Comparison of ENCODE assay signal across 8 cellular contexts in the genomic region with DNA sequence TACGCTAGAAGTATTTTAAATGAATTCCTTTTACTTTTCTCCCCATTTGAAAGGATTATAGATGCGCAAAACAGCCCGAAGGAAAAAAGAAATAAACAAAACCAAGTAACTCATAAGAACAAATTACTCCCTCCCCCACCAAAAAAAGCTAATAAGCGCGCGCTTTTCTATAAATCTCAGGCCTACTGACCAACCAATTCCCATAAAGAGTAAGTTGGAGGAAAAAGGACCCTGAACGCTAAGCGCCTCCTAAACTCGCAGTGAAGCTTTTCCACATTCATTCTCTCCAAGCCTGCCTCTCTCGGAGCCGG. TPM values are rescaled to one million over a fixed set of nuclear protein-coding genes. Genes with fewer than 3 reads are reported as not detected.
A peak's percentile ranks its signal among the peaks of the same experiment; 100 is the strongest.
DNase-seq lines count a peak whose midpoint lies in the region; ATAC-seq and TF ChIP-seq lines count a peak whose summit lies in the region.

No MANE protein-coding gene starts in this region.

- peak overlapping the region; percentile 76; the same call in 1 of the 2 replicates for H4K5ac ChIP-seq in IMR-90 (ENCODE audit: low read depth, low read length)

- H3K4me3 ChIP-seq in BLaER1 (peak overlapping the region; percentile 98), IMR-90 (ENCODE audit: insufficient read depth, low read depth, low read length) (peak overlapping the region; percentile 77)
- H3K4me3 ChIP-seq in naive thymus-derived CD4-positive, alpha-beta T cell (ENCODE audit: low read length), result peak overlapping the region; percentile 97

- H3K18ac ChIP-seq in IMR-90 (ENCODE audit: low read depth, low read length), result no peak overlapping the region

- peak overlapping the region; percentile 88 for H4K91ac ChIP-seq in IMR-90 (ENCODE audit: insufficient read depth, low read depth, low read length)

- H3K4ac ChIP-seq in IMR-90 (ENCODE audit: low read depth, low read length), result peak overlapping the region; percentile 81

- peak overlapping the region; percentile 98 for H2AFZ ChIP-seq in IMR-90 (replicated peaks; ENCODE audit: low read length, poor library complexity)

- H3K23ac ChIP-seq in IMR-90 (ENCODE audit: low read depth, low read length), result peak overlapping the region; percentile 63; the same call in 1 of the 2 replicates

- H2BK20ac ChIP-seq in IMR-90 (ENCODE audit: low read depth, low read length), result no peak overlapping the region

- H2AK9ac ChIP-seq in IMR-90 (replicated peaks; ENCODE audit: low read depth, low read length, poor library complexity), result peak overlapping the region; percentile 86

- in situ Hi-C loops in IMR-90 (cut with MboI; ENCODE audit: low sequenced_read_pairs), result no loop called here

- POLR2A ChIA-PET in IMR-90 (lab: Charles Lee; ENCODE audit: unreplicated experiment), result no interaction called here
- POLR2A ChIA-PET in naive thymus-derived CD4-positive, alpha-beta T cell (lab: Charles Lee), result interaction anchor here (0.6 kb wide), 1 partner anchor 189 kb away, joined by 3 read pairs; no protein-coding TSS in a partner anchor

- H3K14ac ChIP-seq in IMR-90 (replicated peaks; ENCODE audit: low read depth, low read length), result peak overlapping the region; percentile 78; the same call in 1 of the 2 replicates

- no peak for TF ChIP-seq CTCF in IMR-90 (conservative IDR thresholded peaks at IDR 0.05; ENCODE audit: low read depth, low read length)

- H3K36me3 ChIP-seq in BLaER1 (no peaks in the 10 kb centered on the region), IMR-90 (ENCODE audit: control insufficient read depth, insufficient read depth, low read length) (no peaks in the 10 kb centered on the region)
- H3K36me3 ChIP-seq in naive thymus-derived CD4-positive, alpha-beta T cell (ENCODE audit: control insufficient read depth in 2 of 3, insufficient read depth in 3 of 3, low read length in 3 of 3), result peaks cover 0 to 5% (median 0%) of the 10 kb centered on the region in 3 experiments

- H3K4me1 Mint-ChIP-seq in naive thymus-derived CD4-positive, alpha-beta T cell, result peaks cover 16 to 53% (median 47%) of the 10 kb centered on the region in 7 donors

- H4K20me1 ChIP-seq in BLaER1, result peaks cover 12% of the 10 kb centered on the region
- H4K20me1 ChIP-seq in IMR-90 (ENCODE audit: insufficient read depth, low read length), result peaks cover 4% of the 10 kb centered on the region; the same call in 1 of the 2 replicates

- peak overlapping the region; percentile 91 for H3K9ac ChIP-seq in BLaER1
- H3K9ac ChIP-seq in IMR-90 (ENCODE audit: low read depth, low read length), result peak overlapping the region; percentile 93

- DNase-seq in IMR-90 (peak; percentile 10), NCI-H526 (lab: John Stamatoyannopoulos, UW) (no peak), COR-L47 (lab: John Stamatoyannopoulos, UW) (no peak)
- DNase-seq in naive thymus-derived CD4-positive, alpha-beta T cell, result no peak
- DNase-seq in effector CD8-positive, alpha-beta T cell (lab: John Stamatoyannopoulos, UW), result no peak
- no peak for DNase-seq in activated CD4-positive, alpha-beta T cell treated with anti-CD3 and anti-CD28 coated beads for 1 hour

- no peaks in the 10 kb centered on the region for H3K9me3 ChIP-seq in BLaER1
- H3K9me3 ChIP-seq in IMR-90 (ENCODE audit: control insufficient read depth, insufficient read depth, low read length), result no peaks in the 10 kb centered on the region
- H3K9me3 ChIP-seq in naive thymus-derived CD4-positive, alpha-beta T cell (ENCODE audit: control insufficient read depth in 2 of 3, low read length in 3 of 3), result no peaks in the 10 kb centered on the region

- no peak for ATAC-seq in IMR-90 (ENCODE audit: low read depth)
- no peak for ATAC-seq in naive thymus-derived CD4-positive, alpha-beta T cell

- H3K27ac ChIP-seq in BLaER1, result peak overlapping the region; percentile 80
- H3K27ac ChIP-seq in IMR-90 (ENCODE audit: insufficient read depth, low read length), result peak overlapping the region; percentile 84
- H3K27ac ChIP-seq in cingulate gyrus (ENCODE audit: low read depth, low read length), result peak overlapping the region; percentile 83
- peak overlapping the region; percentile 81 for H3K27ac ChIP-seq in naive thymus-derived CD4-positive, alpha-beta T cell (ENCODE audit: low read depth, low read length)

- intact Hi-C loops in IMR-90 (cut with micrococcal nuclease), result loop anchor here (1.0 kb wide), 2 partner anchors 54 to 250 kb away; no protein-coding TSS in a partner anchor
- intact Hi-C loops in naive thymus-derived CD4-positive, alpha-beta T cell (cut with micrococcal nuclease), result loop anchor here (1.0 to 10.0 kb wide), 9 partner anchors 55 to 1855 kb away; partner anchors contain the start of genes BRMS1L (in 2 of the 2), INSM2 (in 1 of the 2), NFKBIA (in 1 of the 2) and PRORP (in 1 of the 2)

- no peak for TF ChIP-seq RAD21 in IMR-90 (IDR thresholded peaks at IDR 0.05; ENCODE audit: low read length)

- H2BK120ac ChIP-seq in IMR-90 (ENCODE audit: low read depth, low read length), result peak overlapping the region; percentile 63; the same call in 1 of the 2 replicates

- peak overlapping the region; percentile 90 to 97 (median 95) for H3K27ac Mint-ChIP-seq in naive thymus-derived CD4-positive, alpha-beta T cell

- peak overlapping the region; percentile 71 for H2BK5ac ChIP-seq in IMR-90 (ENCODE audit: low read depth, low read length, poor library complexity, severe bottlenecking)

- H3K4me3 Mint-ChIP-seq in naive thymus-derived CD4-positive, alpha-beta T cell, result peak overlapping the region; percentile 88 to 99 (median 98)

- H3K9me3 Mint-ChIP-seq in naive thymus-derived CD4-positive, alpha-beta T cell, result peaks cover 0 to 4% (median 0%) of the 10 kb centered on the region in 11 donors

- H3K4me2 ChIP-seq in BLaER1, result peak overlapping the region; percentile 84
- peak overlapping the region; percentile 22 for H3K4me2 ChIP-seq in IMR-90 (ENCODE audit: low read depth, low read length)

- CTCF ChIA-PET in IMR-90 (lab: Yijun Ruan, JAX), result no interaction called here
- CTCF ChIA-PET in naive thymus-derived CD4-positive, alpha-beta T cell (lab: Charles Lee), result no interaction called here

- H3K4me1 ChIP-seq in BLaER1 (peaks cover 13% of the 10 kb centered on the region), IMR-90 (ENCODE audit: control insufficient read depth, insufficient read depth, low read length) (no peaks in the 10 kb centered on the region)
- peaks cover 4 to 12% of the 10 kb centered on the region in 2 donors for H3K4me1 ChIP-seq in naive thymus-derived CD4-positive, alpha-beta T cell (ENCODE audit: control insufficient read depth in 2 of 2, insufficient read depth in 2 of 2, low read length in 2 of 2)

- no peak overlapping the region for H2AK5ac ChIP-seq in IMR-90 (ENCODE audit: low read depth, low read length)

- TF ChIP-seq POLR2A in IMR-90 (IDR thresholded peaks at IDR 0.05; ENCODE audit: low read depth, low read length), result no peak

- peak overlapping the region; percentile 92 to 96 for H4K8ac ChIP-seq in IMR-90 (ENCODE audit: low read depth in 2 of 2, low read length in 2 of 2)

- H3K27me3 Mint-ChIP-seq in naive thymus-derived CD4-positive, alpha-beta T cell, result peaks cover 1 to 24% (median 5%) of the 10 kb centered on the region in 5 donors

- H3K56ac ChIP-seq in IMR-90 (ENCODE audit: extremely low read depth, insufficient read depth, low read length), result peak overlapping the region; percentile 89; the same call in 1 of the 2 replicates

- dilution Hi-C loops in IMR-90 (cut with HindIII; ENCODE audit: low sequenced_read_pairs, unreplicated experiment), result no loop called here

- H3K27me3 ChIP-seq in BLaER1 (no peaks in the 10 kb centered on the region), IMR-90 (ENCODE audit: control insufficient read depth, insufficient read depth, low read length) (no peaks in the 10 kb centered on the region)
- H3K27me3 ChIP-seq in naive thymus-derived CD4-positive, alpha-beta T cell (ENCODE audit: control insufficient read depth in 2 of 2, insufficient read depth in 2 of 2, low read length in 2 of 2), result no peaks in the 10 kb centered on the region

- H2BK15ac ChIP-seq in IMR-90 (ENCODE audit: low read depth, low read length), result no peak overlapping the region

- H3K79me1 ChIP-seq in IMR-90 (ENCODE audit: low read depth in 1 of 2, low read length in 2 of 2), result peaks cover 3 to 12% of the 10 kb centered on the region in 2 experiments; a peak in 3 of 4 replicates

- WGBS in IMR-90 (ENCODE audit: extremely low coverage in 2 of 2, insufficient read length in 1 of 2), 2 experiments, result no CpG with 5 or more reads among the region's 11 CpGs

- H3K36me3 Mint-ChIP-seq in naive thymus-derived CD4-positive, alpha-beta T cell, result peaks cover 0 to 4% (median 0%) of the 10 kb centered on the region in 5 donors

- no TSS peak for BruUV-seq in IMR-90 (replicated peaks; lab: Mats Ljungman, UMichigan)

- H3K9me1 ChIP-seq in IMR-90 (ENCODE audit: insufficient read depth, low read length), result no peaks in the 10 kb centered on the region

TF ChIP-seq in IMR-90, 13 proteins besides CTCF, POLR2A, EP300 and RAD21:
- TF ChIP-seq BHLHE40 (IDR thresholded peaks at IDR 0.05; ENCODE audit: low read depth, low read length), result no peak
- TF ChIP-seq MAZ (IDR thresholded peaks at IDR 0.05; ENCODE audit: borderline replicate concordance, low read depth, low read length), result no peak
- TF ChIP-seq FOS (IDR thresholded peaks at IDR 0.05; ENCODE audit: low read depth, low read length), result no peak

RNA-seq across cellular contexts. Expression of gene MBIP, which starts 0.6 kb away (rescaled TPM):
- total RNA-seq in IMR-90 (2012; rRNA removed), result 9.3 and 15.0 TPM in 2 replicates
- 16.5 and 17.4 TPM in 2 replicates for polyA plus RNA-seq in IMR-90 (2012; rRNA removed)
- 2.3 and 3.0 TPM in 2 replicates for polyA plus RNA-seq in IMR-90 (2012; cell fraction: cytosol; rRNA removed)
- 3.8 and 40.0 TPM in 2 replicates for polyA plus RNA-seq in IMR-90 (2012; cell fraction: nucleus; rRNA removed; ENCODE audit: low replicate concordance)
- total RNA-seq in naive thymus-derived CD4-positive, alpha-beta T cell, result 10 to 100 TPM; 22.5 to 42.7 (median 24.6) TPM
- polyA plus RNA-seq in naive thymus-derived CD4-positive, alpha-beta T cell, result 10 to 100 TPM; 24.7 to 29.3 TPM
